8 cellular contexts compared by ENCODE assay signal in genomic region chr12:122753213-122753571, GRCh38. TPM values are rescaled to one million over a fixed set of nuclear protein-coding genes. Genes with fewer than 3 reads are reported as not detected.
DNase-seq lines count a peak whose midpoint lies in the region; ATAC-seq and TF ChIP-seq lines count a peak whose summit lies in the region.

No MANE protein-coding gene starts in this region.

- H3K4me3 ChIP-seq in BLaER1 treated with 17β-estradiol and CSF1 and Interleukin-3, amounts not matched to agents 10 nM and 100 nM: peak overlapping the region; percentile 75 to 93 (median 89)
- peak overlapping the region; percentile 96 for H3K4me3 ChIP-seq in astrocyte of the cerebellum (ENCODE audit: low read depth, low read length)
- peak overlapping the region; percentile 78 to 81 (median 80) for H3K4me3 ChIP-seq in liver (ENCODE audit: low read depth in 1 of 3, low read length in 3 of 3)

- H3K4me1 Mint-ChIP-seq in type B pancreatic cell (ENCODE audit: unreplicated experiment): peaks cover 39% of the 10 kb centered on the region

- H3K9ac ChIP-seq in BLaER1 treated with 17β-estradiol and CSF1 and Interleukin-3, amounts not matched to agents 10 nM and 100 nM: peak overlapping the region; percentile 93 to 99 (median 98)
- peak overlapping the region; percentile 78 to 92 for H3K9ac ChIP-seq in liver (ENCODE audit: low read depth in 1 of 2, low read length in 2 of 2)

- H3K36me3 ChIP-seq in BLaER1 treated with 17β-estradiol and CSF1 and Interleukin-3, amounts not matched to agents 10 nM and 100 nM: peaks cover 45 to 47% (median 46%) of the 10 kb centered on the region in 11 experiments
- peaks cover 6 to 22% (median 12%) of the 10 kb centered on the region in 4 donors for H3K36me3 ChIP-seq in liver (ENCODE audit: control insufficient read depth in 4 of 4, insufficient read depth in 3 of 4, low read depth in 1 of 4, low read length in 3 of 4)

- peaks cover 34% of the 10 kb centered on the region for H3K36me3 Mint-ChIP-seq in type B pancreatic cell

- peak overlapping the region; percentile 86 to 99 (median 95) for H3K4me2 ChIP-seq in BLaER1 treated with 17β-estradiol and CSF1 and Interleukin-3, amounts not matched to agents 10 nM and 100 nM

- peaks cover 4% of the 10 kb centered on the region for H3K9me3 Mint-ChIP-seq in type B pancreatic cell

- peaks cover 17 to 76% (median 24%) of the 10 kb centered on the region in 10 experiments for H3K4me1 ChIP-seq in BLaER1 treated with 17β-estradiol and CSF1 and Interleukin-3, amounts not matched to agents 10 nM and 100 nM
- H3K4me1 ChIP-seq in liver (ENCODE audit: control insufficient read depth in 4 of 4, insufficient read depth in 4 of 4, low read length in 3 of 4): peaks cover 0 to 18% (median 9%) of the 10 kb centered on the region in 4 donors

- 6% methylated on average over 8 of the region's 8 CpGs for WGBS in liver

- DNase-seq in astrocyte of the cerebellum (ENCODE audit: low read depth) (no peak), type B pancreatic cell (ENCODE audit: extremely low spot score, unreplicated experiment) (no peak), iPS-NIHi7 (ENCODE audit: extremely low spot score) (no peak), DMS153 treated with DMSO at 0.1 percent for 48 hours (lab: John Stamatoyannopoulos, UW; ENCODE audit: unreplicated experiment) (no peak)

- peak overlapping the region; percentile 87 to 99 (median 98) for H3K27ac ChIP-seq in BLaER1 treated with 17β-estradiol and CSF1 and Interleukin-3, amounts not matched to agents 10 nM and 100 nM
- H3K27ac ChIP-seq in liver (ENCODE audit: low read depth in 1 of 2, low read length in 2 of 2): peak overlapping the region; percentile 40 to 83

- no peaks in the 10 kb centered on the region for H3K9me3 ChIP-seq in BLaER1 treated with 17β-estradiol and CSF1 and Interleukin-3, amounts not matched to agents 10 nM and 100 nM (replicated peaks in 1 of 11)
- no peaks in the 10 kb centered on the region for H3K9me3 ChIP-seq in liver (ENCODE audit: control insufficient read depth in 4 of 4, low read length in 3 of 4)

- H3K4me3 Mint-ChIP-seq in type B pancreatic cell: peak overlapping the region; percentile 96

- peak overlapping the region; percentile 98 for H3K27ac Mint-ChIP-seq in type B pancreatic cell

- in situ Hi-C loops in astrocyte of the cerebellum (cut with HindIII; ENCODE audit: low sequenced_read_pairs): no loop called here

- TF ChIP-seq CTCF in astrocyte of the cerebellum (IDR thresholded peaks at IDR 0.05; ENCODE audit: low read depth, low read length, missing control alignments) (no peak), liver (IDR thresholded peaks at IDR 0.05; ENCODE audit: low read depth, low read length, missing input control) (no peak), type B pancreatic cell (conservative IDR thresholded peaks at IDR 0.05) (no peak)

- no peak for TF ChIP-seq RAD21 in liver (IDR thresholded peaks at IDR 0.05)

- ATAC-seq in HG03159 (IDR thresholded peaks at IDR 0.05; ENCODE audit: unreplicated experiment) (peak; percentile 5), HG03457 (IDR thresholded peaks at IDR 0.05; ENCODE audit: unreplicated experiment) (no peak)

- H3K27me3 ChIP-seq in BLaER1 treated with 17β-estradiol and CSF1 and Interleukin-3, amounts not matched to agents 10 nM and 100 nM: no peaks in the 10 kb centered on the region
- H3K27me3 ChIP-seq in liver (ENCODE audit: control insufficient read depth in 4 of 4, insufficient read depth in 4 of 4, low read length in 3 of 4): no peaks in the 10 kb centered on the region

- H4K20me1 ChIP-seq in BLaER1 treated with 17β-estradiol and CSF1 and Interleukin-3, amounts not matched to agents 10 nM and 100 nM: peaks cover under 1 to 49% (median 24%) of the 10 kb centered on the region in 11 experiments; a peak in 20 of 22 replicates

- no peaks in the 10 kb centered on the region for H3K27me3 Mint-ChIP-seq in type B pancreatic cell

TF ChIP-seq in liver, 16 proteins besides CTCF, POLR2A, EP300 and RAD21:
- TF ChIP-seq, protein P1, sequence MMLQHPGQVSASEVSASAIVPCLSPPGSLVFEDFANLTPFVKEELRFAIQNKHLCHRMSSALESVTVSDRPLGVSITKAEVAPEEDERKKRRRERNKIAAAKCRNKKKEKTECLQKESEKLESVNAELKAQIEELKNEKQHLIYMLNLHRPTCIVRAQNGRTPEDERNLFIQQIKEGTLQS (IDR thresholded peaks at IDR 0.05): no peak
- TF ChIP-seq JUND (IDR thresholded peaks at IDR 0.05) (no peak), TAF1 (conservative IDR thresholded peaks at IDR 0.05) (no peak), RXRA (IDR thresholded peaks at IDR 0.05) (no peak), GABPA (IDR thresholded peaks at IDR 0.05 in 1 of 2, conservative IDR thresholded peaks at IDR 0.05 in 1 of 2) (no peak), REST (IDR thresholded peaks at IDR 0.05) (no peak), FOXA1 (IDR thresholded peaks at IDR 0.05) (no peak), YY1 (IDR thresholded peaks at IDR 0.05) (no peak)

RNA-seq across cellular contexts. Expression of gene DENR, which starts 0.6 kb away (rescaled TPM):
- total RNA-seq in liver (10 to 100 TPM; 14.1 to 17.4 TPM), type B pancreatic cell (ENCODE audit: low replicate concordance) (63.2 and 75.2 TPM in 2 replicates)
- 10 to 100 TPM; 10.9 to 17.7 TPM for polyA plus RNA-seq in liver

RNA-seq across cellular contexts. Expression of gene CCDC62, which starts 21.2 kb away (rescaled TPM):
- under 1 TPM; 0.28 to 0.67 TPM for total RNA-seq in liver
- under 1 TPM in 1 of 2 donors, not detected in 1; 0.03 TPM for polyA plus RNA-seq in liver
- total RNA-seq in type B pancreatic cell (ENCODE audit: low replicate concordance): 0.57 and 1.0 TPM in 2 replicates

RNA-seq across cellular contexts. Expression of gene HCAR1, which starts 22.5 kb away (rescaled TPM):
- total RNA-seq in liver (under 1 TPM in 1 of 2 donors, not detected in 1; 0.19 TPM), type B pancreatic cell (ENCODE audit: low replicate concordance) (5.0 and 7.4 TPM in 2 replicates)
- polyA plus RNA-seq in liver: under 1 TPM in 1 of 2 donors, not detected in 1; 0.01 TPM

RNA-seq across cellular contexts. Expression of gene HCAR3, which starts 36.6 kb away (rescaled TPM):
- 1 to 10 TPM in 1 of 2 donors, under 1 TPM in 1; 0.08 to 1.3 TPM for total RNA-seq in liver
- under 1 TPM in 1 of 2 donors, not detected in 1; 0.10 TPM for polyA plus RNA-seq in liver
- 0.46 and 2.6 TPM in 2 replicates for total RNA-seq in type B pancreatic cell (ENCODE audit: low replicate concordance)

RNA-seq across cellular contexts. Expression of gene HCAR2, which starts 50.0 kb away (rescaled TPM):
- total RNA-seq in liver (under 1 TPM; 0.08 to 0.70 TPM), type B pancreatic cell (ENCODE audit: low replicate concordance) (21.4 and 93.8 TPM in 2 replicates)
- under 1 TPM in 1 of 2 donors, not detected in 1; 0.08 TPM for polyA plus RNA-seq in liver
